1 cellular context compared by ENCODE assay signal in the genomic region with DNA sequence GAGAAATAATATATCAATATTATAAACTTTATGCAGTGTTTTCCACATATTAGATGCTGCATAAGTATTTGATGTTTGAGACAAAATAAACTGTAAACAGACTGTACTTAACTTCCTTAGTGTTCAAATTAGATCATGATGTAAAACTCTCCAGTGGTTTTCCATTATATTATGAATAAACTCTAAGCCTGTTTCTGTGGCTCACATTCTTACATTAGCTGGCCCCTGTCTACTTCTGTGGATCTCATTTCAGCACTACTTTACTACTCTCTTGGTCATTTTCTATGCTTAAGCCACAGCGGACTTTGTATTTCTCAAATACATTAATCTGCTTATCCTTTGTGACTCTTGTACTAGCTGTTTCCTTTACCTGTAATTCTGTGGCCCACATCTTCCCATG.
TF ChIP-seq lines count a peak whose summit lies in the region.

No MANE protein-coding gene starts in this region.

TF ChIP-seq in IMR-90, 13 proteins besides CTCF, POLR2A, EP300 and RAD21:
- no peak for TF ChIP-seq CHD1 (IDR thresholded peaks at IDR 0.05; ENCODE audit: low read depth, low read length)
